ENCODE assay signal across 1 cellular context in the genomic region with DNA sequence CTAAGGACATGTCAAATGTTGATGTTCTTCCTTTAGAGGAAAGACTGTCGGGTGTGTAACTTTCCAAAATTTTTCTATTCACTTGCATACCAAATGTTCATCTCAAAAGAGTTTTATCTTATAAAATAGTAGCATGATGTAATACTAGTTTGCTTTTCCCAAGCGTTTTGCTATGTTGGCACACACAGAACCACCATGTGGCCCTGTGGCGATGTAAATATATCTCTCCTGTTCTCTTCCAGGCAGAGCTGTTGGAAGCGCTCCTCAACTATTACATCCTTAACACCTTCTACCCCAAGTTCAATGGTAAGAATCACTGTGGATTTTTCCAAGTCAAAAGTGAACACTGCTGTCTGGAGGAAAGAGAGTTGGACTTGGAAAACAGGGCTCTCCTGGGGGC.
TF ChIP-seq lines count a peak whose summit lies in the region.

No MANE protein-coding gene starts in this region.

TF ChIP-seq in HepG2, 621 proteins besides CTCF, POLR2A, EP300 and RAD21 (continued from another document):
- TF ChIP-seq, protein P1, sequence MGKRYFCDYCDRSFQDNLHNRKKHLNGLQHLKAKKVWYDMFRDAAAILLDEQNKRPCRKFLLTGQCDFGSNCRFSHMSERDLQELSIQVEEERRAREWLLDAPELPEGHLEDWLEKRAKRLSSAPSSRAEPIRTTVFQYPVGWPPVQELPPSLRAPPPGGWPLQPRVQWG (CRISPR knock-in tag; IDR thresholded peaks at IDR 0.05; ENCODE audit: borderline replicate concordance, low read depth): no peak
- TF ChIP-seq TBP (CRISPR knock-in tag; IDR thresholded peaks at IDR 0.05) (no peak), HOXA5 (CRISPR knock-in tag; IDR thresholded peaks at IDR 0.05) (no peak), U2AF2 (IDR thresholded peaks at IDR 0.05; ENCODE audit: low read depth, low read length) (no peak), ZBTB21 (CRISPR knock-in tag; IDR thresholded peaks at IDR 0.05) (no peak)
- TF ChIP-seq, protein P2, sequence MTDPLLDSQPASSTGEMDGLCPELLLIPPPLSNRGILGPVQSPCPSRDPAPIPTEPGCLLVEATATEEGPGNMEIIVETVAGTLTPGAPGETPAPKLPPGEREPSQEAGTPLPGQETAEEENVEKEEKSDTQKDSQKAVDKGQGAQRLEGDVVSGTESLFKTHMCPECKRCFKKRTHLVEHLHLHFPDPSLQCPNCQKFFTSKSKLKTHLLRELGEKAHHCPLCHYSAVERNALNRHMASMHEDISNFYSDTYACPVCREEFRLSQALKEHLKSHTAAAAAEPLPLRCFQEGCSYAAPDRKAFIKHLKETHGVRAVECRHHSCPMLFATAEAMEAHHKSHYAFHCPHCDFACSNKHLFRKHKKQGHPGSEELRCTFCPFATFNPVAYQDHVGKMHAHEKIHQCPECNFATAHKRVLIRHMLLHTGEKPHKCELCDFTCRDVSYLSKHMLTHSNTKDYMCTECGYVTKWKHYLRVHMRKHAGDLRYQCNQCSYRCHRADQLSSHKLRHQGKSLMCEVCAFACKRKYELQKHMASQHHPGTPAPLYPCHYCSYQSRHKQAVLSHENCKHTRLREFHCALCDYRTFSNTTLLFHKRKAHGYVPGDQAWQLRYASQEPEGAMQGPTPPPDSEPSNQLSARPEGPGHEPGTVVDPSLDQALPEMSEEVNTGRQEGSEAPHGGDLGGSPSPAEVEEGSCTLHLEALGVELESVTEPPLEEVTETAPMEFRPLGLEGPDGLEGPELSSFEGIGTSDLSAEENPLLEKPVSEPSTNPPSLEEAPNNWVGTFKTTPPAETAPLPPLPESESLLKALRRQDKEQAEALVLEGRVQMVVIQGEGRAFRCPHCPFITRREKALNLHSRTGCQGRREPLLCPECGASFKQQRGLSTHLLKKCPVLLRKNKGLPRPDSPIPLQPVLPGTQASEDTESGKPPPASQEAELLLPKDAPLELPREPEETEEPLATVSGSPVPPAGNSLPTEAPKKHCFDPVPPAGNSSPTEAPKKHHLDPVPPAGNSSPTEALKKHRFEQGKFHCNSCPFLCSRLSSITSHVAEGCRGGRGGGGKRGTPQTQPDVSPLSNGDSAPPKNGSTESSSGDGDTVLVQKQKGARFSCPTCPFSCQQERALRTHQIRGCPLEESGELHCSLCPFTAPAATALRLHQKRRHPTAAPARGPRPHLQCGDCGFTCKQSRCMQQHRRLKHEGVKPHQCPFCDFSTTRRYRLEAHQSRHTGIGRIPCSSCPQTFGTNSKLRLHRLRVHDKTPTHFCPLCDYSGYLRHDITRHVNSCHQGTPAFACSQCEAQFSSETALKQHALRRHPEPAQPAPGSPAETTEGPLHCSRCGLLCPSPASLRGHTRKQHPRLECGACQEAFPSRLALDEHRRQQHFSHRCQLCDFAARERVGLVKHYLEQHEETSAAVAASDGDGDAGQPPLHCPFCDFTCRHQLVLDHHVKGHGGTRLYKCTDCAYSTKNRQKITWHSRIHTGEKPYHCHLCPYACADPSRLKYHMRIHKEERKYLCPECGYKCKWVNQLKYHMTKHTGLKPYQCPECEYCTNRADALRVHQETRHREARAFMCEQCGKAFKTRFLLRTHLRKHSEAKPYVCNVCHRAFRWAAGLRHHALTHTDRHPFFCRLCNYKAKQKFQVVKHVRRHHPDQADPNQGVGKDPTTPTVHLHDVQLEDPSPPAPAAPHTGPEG (CRISPR knock-in tag; IDR thresholded peaks at IDR 0.05): no peak
